11 cellular contexts compared by ENCODE assay signal in the genomic region with DNA sequence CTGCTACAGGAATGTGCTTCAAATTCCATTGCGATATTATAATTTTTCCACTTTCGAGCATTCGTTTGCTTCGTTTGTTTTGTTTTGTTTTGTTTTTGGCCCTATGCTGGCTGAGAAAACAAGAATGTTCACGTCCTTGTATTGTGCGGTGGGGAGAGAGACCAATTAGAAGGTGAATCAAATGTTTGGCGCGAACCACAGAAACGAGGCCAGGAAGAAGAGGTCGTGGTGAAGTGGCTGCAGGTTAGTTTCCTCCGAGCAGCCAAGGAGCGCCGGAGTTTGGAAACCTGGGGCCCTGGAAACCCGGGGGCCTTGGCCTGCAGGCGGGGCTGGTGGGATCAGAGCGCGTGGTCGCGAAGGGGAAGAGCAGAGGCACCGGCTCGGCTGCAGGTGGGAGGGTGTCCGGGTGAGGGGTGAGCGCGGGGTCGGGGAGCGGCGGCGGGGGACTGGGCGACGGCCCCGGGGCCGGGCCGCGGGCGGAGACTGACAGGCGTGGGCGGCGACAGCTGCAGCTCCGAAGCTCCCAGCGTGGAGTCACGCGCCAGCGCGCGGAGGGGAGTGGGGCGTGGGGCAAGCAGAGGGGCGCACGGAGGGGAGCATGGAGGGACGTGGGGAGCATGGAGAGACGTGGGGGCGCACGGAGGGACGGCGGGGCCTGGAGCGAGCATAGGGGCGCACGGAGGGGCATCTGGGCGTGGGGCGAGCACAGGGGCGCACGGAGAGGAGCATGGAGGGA.
DNase-seq lines count a peak whose midpoint lies in the region; ATAC-seq and TF ChIP-seq lines count a peak whose summit lies in the region.
"Had no signal": no experiment of that assay in that cellular context is flagged by ENCODE, and none has a peak within 500 bp of the region (broad histone marks: within the 10 kb centered on the region; RNA-seq: fewer than 3 reads in every experiment).

No MANE protein-coding gene starts in this region.

- intact Hi-C loops in activated CD4-positive, alpha-beta memory T cell treated with anti-CD3 and anti-CD28 coated beads for 36 hours (cut with micrococcal nuclease): no loop called here

- no peaks in the 10 kb centered on the region for H3K4me1 Mint-ChIP-seq in stimulated activated effector memory CD8-positive, alpha-beta T cell treated with anti-CD3 and anti-CD28 coated beads, Interleukin-12 subunit alpha, Interleukin-12 subunit beta, amount 100 ng/mL, for 72 hours
- H3K4me1 Mint-ChIP-seq in activated CD4-positive, alpha-beta memory T cell treated with anti-CD3 and anti-CD28 coated beads for 36 hours (ENCODE audit: low read depth): no peaks in the 10 kb centered on the region
- H3K4me1 Mint-ChIP-seq in activated naive CD8-positive, alpha-beta T cell treated with anti-CD3 and anti-CD28 coated beads for 36 hours: no peaks in the 10 kb centered on the region

- peaks cover 7% of the 10 kb centered on the region for H3K9me3 Mint-ChIP-seq in stimulated activated effector memory CD8-positive, alpha-beta T cell treated with anti-CD3 and anti-CD28 coated beads, Interleukin-12 subunit alpha, Interleukin-12 subunit beta, amount 100 ng/mL, for 72 hours
- H3K9me3 Mint-ChIP-seq in activated CD4-positive, alpha-beta memory T cell treated with anti-CD3 and anti-CD28 coated beads for 36 hours: peaks cover 4% of the 10 kb centered on the region
- H3K9me3 Mint-ChIP-seq in activated naive CD8-positive, alpha-beta T cell treated with anti-CD3 and anti-CD28 coated beads for 36 hours: peaks cover 2% of the 10 kb centered on the region

- H3K27ac ChIP-seq in lung (ENCODE audit: low read depth in 1 of 2, low read length in 1 of 2): no peak overlapping the region

- DNase-seq in MG63: peak; percentile 36
- DNase-seq in fibroblast of the aortic adventitia (ENCODE audit: low read depth): peak; percentile 38
- DNase-seq in lung (ENCODE audit: low spot score): no peak
- DNase-seq in stimulated activated effector memory CD8-positive, alpha-beta T cell treated with anti-CD3 and anti-CD28 coated beads, Interleukin-12 subunit alpha, Interleukin-12 subunit beta, amount 100 ng/mL, for 72 hours (ENCODE audit: low spot score in 2 of 2): no peak
- DNase-seq in activated CD4-positive, alpha-beta memory T cell treated with anti-CD3 and anti-CD28 coated beads for 36 hours: no peak
- no peak for DNase-seq in HT-29 (ENCODE audit: low spot score)
- DNase-seq in activated naive CD8-positive, alpha-beta T cell treated with anti-CD3 and anti-CD28 coated beads for 36 hours: no peak
- DNase-seq: central memory CD4-positive, alpha-beta T cell; MM.1S; NCI-H82 had no signal

- H3K4me3 Mint-ChIP-seq in stimulated activated effector memory CD8-positive, alpha-beta T cell treated with anti-CD3 and anti-CD28 coated beads, Interleukin-12 subunit alpha, Interleukin-12 subunit beta, amount 100 ng/mL, for 72 hours: peak overlapping the region; percentile 14
- H3K4me3 Mint-ChIP-seq in activated CD4-positive, alpha-beta memory T cell treated with anti-CD3 and anti-CD28 coated beads for 36 hours: no peak overlapping the region
- no peak overlapping the region for H3K4me3 Mint-ChIP-seq in activated naive CD8-positive, alpha-beta T cell treated with anti-CD3 and anti-CD28 coated beads for 36 hours

- no peak for TF ChIP-seq POLR2A in GM18505 (IDR thresholded peaks at IDR 0.05; ENCODE audit: borderline replicate concordance, extremely low read depth, insufficient read depth, insufficient read length)

- H3K27me3 ChIP-seq in MG63 (no peaks in the 10 kb centered on the region), lung (ENCODE audit: control insufficient read depth, insufficient read depth) (peaks cover 4% of the 10 kb centered on the region)

- no peaks in the 10 kb centered on the region for H3K9me3 ChIP-seq in MG63
- H3K9me3 ChIP-seq in lung (ENCODE audit: control insufficient read depth in 2 of 2, insufficient read depth in 1 of 2, low read length in 1 of 2): peaks cover 0 to 7% of the 10 kb centered on the region in 2 donors

- no peak overlapping the region for H3K4me3 ChIP-seq in MG63
- peak overlapping the region; percentile 42 for H3K4me3 ChIP-seq in fibroblast of the aortic adventitia (ENCODE audit: low read depth, low read length)
- H3K4me3 ChIP-seq in lung: no peak overlapping the region

- no peaks in the 10 kb centered on the region for H3K36me3 Mint-ChIP-seq in stimulated activated effector memory CD8-positive, alpha-beta T cell treated with anti-CD3 and anti-CD28 coated beads, Interleukin-12 subunit alpha, Interleukin-12 subunit beta, amount 100 ng/mL, for 72 hours
- H3K36me3 Mint-ChIP-seq in activated CD4-positive, alpha-beta memory T cell treated with anti-CD3 and anti-CD28 coated beads for 36 hours: no peaks in the 10 kb centered on the region
- H3K36me3 Mint-ChIP-seq in activated naive CD8-positive, alpha-beta T cell treated with anti-CD3 and anti-CD28 coated beads for 36 hours: no peaks in the 10 kb centered on the region

- 9% methylated on average over 60 to 61 of the region's 61 CpGs for whole genome bisulfite sequencing in lung, 2 donors

- peaks cover 0 to 7% of the 10 kb centered on the region in 2 donors for H3K4me1 ChIP-seq in lung (ENCODE audit: control insufficient read depth in 2 of 2, insufficient read depth in 2 of 2, low read length in 2 of 2)

- ATAC-seq in lung (ENCODE audit: insufficient read depth, low FRiP score): peak; percentile 30
- ATAC-seq in stimulated activated effector memory CD8-positive, alpha-beta T cell treated with anti-CD3 and anti-CD28 coated beads, Interleukin-12 subunit alpha, Interleukin-12 subunit beta, amount 100 ng/mL, for 72 hours: no peak
- ATAC-seq in GM18505 (IDR thresholded peaks at IDR 0.05; ENCODE audit: unreplicated experiment): no peak

- no peak overlapping the region for H3K27ac Mint-ChIP-seq in stimulated activated effector memory CD8-positive, alpha-beta T cell treated with anti-CD3 and anti-CD28 coated beads, Interleukin-12 subunit alpha, Interleukin-12 subunit beta, amount 100 ng/mL, for 72 hours
- H3K27ac Mint-ChIP-seq in activated CD4-positive, alpha-beta memory T cell treated with anti-CD3 and anti-CD28 coated beads for 36 hours: no peak overlapping the region
- H3K27ac Mint-ChIP-seq in activated naive CD8-positive, alpha-beta T cell treated with anti-CD3 and anti-CD28 coated beads for 36 hours: no peak overlapping the region

- POLR2A ChIA-PET in activated CD4-positive, alpha-beta memory T cell treated with anti-CD3 and anti-CD28 coated beads for 36 hours (lab: Charles Lee): no interaction called here

- TF ChIP-seq CTCF in fibroblast of the aortic adventitia (IDR thresholded peaks at IDR 0.05; ENCODE audit: insufficient read depth, low read length): no peak
- no peak for TF ChIP-seq CTCF in lung (IDR thresholded peaks at IDR 0.05; ENCODE audit: control extremely low read depth, extremely low read depth)

- CTCF ChIA-PET in activated CD4-positive, alpha-beta memory T cell treated with anti-CD3 and anti-CD28 coated beads for 36 hours (lab: Charles Lee): no interaction called here

- peaks cover 12% of the 10 kb centered on the region for H3K27me3 Mint-ChIP-seq in activated CD4-positive, alpha-beta memory T cell treated with anti-CD3 and anti-CD28 coated beads for 36 hours
- H3K27me3 Mint-ChIP-seq in activated naive CD8-positive, alpha-beta T cell treated with anti-CD3 and anti-CD28 coated beads for 36 hours: peaks cover 35% of the 10 kb centered on the region

- H3K36me3 ChIP-seq in MG63: no peaks in the 10 kb centered on the region
- no peaks in the 10 kb centered on the region for H3K36me3 ChIP-seq in lung (ENCODE audit: control insufficient read depth in 2 of 2, insufficient read depth in 2 of 2, low read length in 2 of 2)

Comparison
In these comparisons a context has a peak if more than half of its experiments do, and no peak if none do; other contexts are left out.
1. DNase-seq: peak in MG63 (single experiment) and fibroblast of the aortic adventitia (single experiment); none in lung (single experiment), stimulated activated effector memory CD8-positive, alpha-beta T cell treated with anti-CD3 and anti-CD28 coated beads, Interleukin-12 subunit alpha, Interleukin-12 subunit beta, amount 100 ng/mL, for 72 hours (0 of 2), activated CD4-positive, alpha-beta memory T cell treated with anti-CD3 and anti-CD28 coated beads for 36 hours (single experiment), HT-29 (single experiment) and activated naive CD8-positive, alpha-beta T cell treated with anti-CD3 and anti-CD28 coated beads for 36 hours (single experiment).